ENCODE assay signal across 1 cellular context in the genomic region with DNA sequence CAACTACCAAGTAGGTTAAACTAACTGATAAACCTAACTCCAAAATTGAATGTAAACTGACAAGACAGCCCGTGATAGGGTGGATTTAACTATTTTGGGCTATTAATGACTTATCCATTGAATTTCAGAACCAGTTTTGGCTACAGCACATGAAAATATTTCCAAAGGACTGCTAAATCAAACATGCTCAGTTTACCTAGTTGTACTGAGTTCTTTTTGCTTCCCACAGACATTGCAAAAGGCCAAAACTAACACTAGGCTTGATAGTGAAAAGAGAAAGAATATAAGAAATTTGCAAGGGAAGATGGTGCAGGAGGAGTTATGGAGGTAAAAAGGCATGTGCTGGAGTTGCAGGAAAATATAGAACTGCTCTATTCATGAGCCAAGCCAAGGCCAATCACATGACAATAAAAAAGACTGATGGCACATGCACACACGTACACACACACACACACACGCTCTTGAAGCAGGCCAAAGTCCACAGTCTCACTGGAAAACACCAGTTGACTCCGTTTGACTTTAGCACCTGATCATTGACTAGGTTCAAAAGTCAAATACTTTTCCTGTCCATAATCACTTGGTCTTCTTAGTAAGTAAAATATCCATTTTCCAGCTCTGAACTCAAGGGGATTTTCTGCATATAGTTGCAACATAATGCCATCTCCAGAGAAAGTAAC.
TF ChIP-seq lines count a peak whose summit lies in the region.

No MANE protein-coding gene starts in this region.

TF ChIP-seq in HepG2, 621 proteins besides CTCF, POLR2A, EP300 and RAD21 (continued from another document and continues in another):
- TF ChIP-seq MTF1 (CRISPR knock-in tag; IDR thresholded peaks at IDR 0.05) (no peak), PHF5A (CRISPR knock-in tag; IDR thresholded peaks at IDR 0.05; ENCODE audit: low read depth, unreplicated experiment) (peak; percentile 34), NFE2L1 (CRISPR knock-in tag; IDR thresholded peaks at IDR 0.05; ENCODE audit: borderline replicate concordance) (no peak), RCOR2 (CRISPR knock-in tag; IDR thresholded peaks at IDR 0.05) (peak; percentile 84), MEIS1 (CRISPR knock-in tag; IDR thresholded peaks at IDR 0.05; ENCODE audit: borderline replicate concordance) (no peak; the same call in 1 of the 2 replicates), ZNF230 (CRISPR knock-in tag; IDR thresholded peaks at IDR 0.05) (no peak), ZSCAN9 (CRISPR knock-in tag; IDR thresholded peaks at IDR 0.05; ENCODE audit: borderline replicate concordance) (0 out of 2 replicates have a peak, but pooled peaks have one; percentile 22), TBX2 (CRISPR knock-in tag; IDR thresholded peaks at IDR 0.05; ENCODE audit: borderline replicate concordance) (peak; percentile 75), ZNF280D (CRISPR knock-in tag; IDR thresholded peaks at IDR 0.05) (peak; percentile 53; the same call in 1 of the 2 replicates), TCF7L2 (IDR thresholded peaks at IDR 0.05; ENCODE audit: low read depth, low read length) (no peak), ARID4A (CRISPR knock-in tag; IDR thresholded peaks at IDR 0.05; ENCODE audit: borderline replicate concordance) (peak; percentile 45; the same call in 1 of the 2 replicates), TFAP4 (IDR thresholded peaks at IDR 0.05; ENCODE audit: borderline replicate concordance, low read depth) (peak; percentile 60; the same call in 1 of the 2 replicates), ZNF501 (CRISPR knock-in tag; IDR thresholded peaks at IDR 0.05) (no peak), BRCA1 (CRISPR knock-in tag; IDR thresholded peaks at IDR 0.05) (no peak), CSRNP1 (CRISPR knock-in tag; IDR thresholded peaks at IDR 0.05) (no peak), KDM5A (IDR thresholded peaks at IDR 0.05; ENCODE audit: borderline replicate concordance, low read length) (no peak), ZNF160 (CRISPR knock-in tag; IDR thresholded peaks at IDR 0.05) (no peak), RXRB (CRISPR knock-in tag; IDR thresholded peaks at IDR 0.05; ENCODE audit: borderline replicate concordance) (peak; percentile 88), JUN (CRISPR knock-in tag; IDR thresholded peaks at IDR 0.05) (0 out of 2 replicates have a peak, but pooled peaks have one; percentile 58), MED8 (CRISPR knock-in tag; IDR thresholded peaks at IDR 0.05; ENCODE audit: insufficient replicate concordance) (no peak), HMG20A (CRISPR knock-in tag; IDR thresholded peaks at IDR 0.05; ENCODE audit: borderline replicate concordance) (peak; percentile 84; the same call in 1 of the 2 replicates)
- TF ChIP-seq, protein P1, sequence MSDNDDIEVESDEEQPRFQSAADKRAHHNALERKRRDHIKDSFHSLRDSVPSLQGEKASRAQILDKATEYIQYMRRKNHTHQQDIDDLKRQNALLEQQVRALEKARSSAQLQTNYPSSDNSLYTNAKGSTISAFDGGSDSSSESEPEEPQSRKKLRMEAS (IDR thresholded peaks at IDR 0.05): peak; percentile 89
- TF ChIP-seq, protein P2, sequence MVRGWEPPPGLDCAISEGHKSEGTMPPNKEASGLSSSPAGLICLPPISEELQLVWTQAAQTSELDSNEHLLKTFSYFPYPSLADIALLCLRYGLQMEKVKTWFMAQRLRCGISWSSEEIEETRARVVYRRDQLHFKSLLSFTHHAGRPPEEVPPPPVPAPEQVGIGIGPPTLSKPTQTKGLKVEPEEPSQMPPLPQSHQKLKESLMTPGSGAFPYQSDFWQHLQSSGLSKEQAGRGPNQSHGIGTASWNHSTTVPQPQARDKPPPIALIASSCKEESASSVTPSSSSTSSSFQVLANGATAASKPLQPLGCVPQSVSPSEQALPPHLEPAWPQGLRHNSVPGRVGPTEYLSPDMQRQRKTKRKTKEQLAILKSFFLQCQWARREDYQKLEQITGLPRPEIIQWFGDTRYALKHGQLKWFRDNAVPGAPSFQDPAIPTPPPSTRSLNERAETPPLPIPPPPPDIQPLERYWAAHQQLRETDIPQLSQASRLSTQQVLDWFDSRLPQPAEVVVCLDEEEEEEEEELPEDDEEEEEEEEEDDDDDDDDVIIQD (CRISPR knock-in tag; IDR thresholded peaks at IDR 0.05; ENCODE audit: low read depth): peak; percentile 99
- TF ChIP-seq, protein P3, sequence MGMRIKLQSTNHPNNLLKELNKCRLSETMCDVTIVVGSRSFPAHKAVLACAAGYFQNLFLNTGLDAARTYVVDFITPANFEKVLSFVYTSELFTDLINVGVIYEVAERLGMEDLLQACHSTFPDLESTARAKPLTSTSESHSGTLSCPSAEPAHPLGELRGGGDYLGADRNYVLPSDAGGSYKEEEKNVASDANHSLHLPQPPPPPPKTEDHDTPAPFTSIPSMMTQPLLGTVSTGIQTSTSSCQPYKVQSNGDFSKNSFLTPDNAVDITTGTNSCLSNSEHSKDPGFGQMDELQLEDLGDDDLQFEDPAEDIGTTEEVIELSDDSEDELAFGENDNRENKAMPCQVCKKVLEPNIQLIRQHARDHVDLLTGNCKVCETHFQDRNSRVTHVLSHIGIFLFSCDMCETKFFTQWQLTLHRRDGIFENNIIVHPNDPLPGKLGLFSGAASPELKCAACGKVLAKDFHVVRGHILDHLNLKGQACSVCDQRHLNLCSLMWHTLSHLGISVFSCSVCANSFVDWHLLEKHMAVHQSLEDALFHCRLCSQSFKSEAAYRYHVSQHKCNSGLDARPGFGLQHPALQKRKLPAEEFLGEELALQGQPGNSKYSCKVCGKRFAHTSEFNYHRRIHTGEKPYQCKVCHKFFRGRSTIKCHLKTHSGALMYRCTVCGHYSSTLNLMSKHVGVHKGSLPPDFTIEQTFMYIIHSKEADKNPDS (CRISPR knock-in tag; IDR thresholded peaks at IDR 0.05): peak; percentile 72; the same call in 1 of the 2 replicates
- TF ChIP-seq, protein P4, sequence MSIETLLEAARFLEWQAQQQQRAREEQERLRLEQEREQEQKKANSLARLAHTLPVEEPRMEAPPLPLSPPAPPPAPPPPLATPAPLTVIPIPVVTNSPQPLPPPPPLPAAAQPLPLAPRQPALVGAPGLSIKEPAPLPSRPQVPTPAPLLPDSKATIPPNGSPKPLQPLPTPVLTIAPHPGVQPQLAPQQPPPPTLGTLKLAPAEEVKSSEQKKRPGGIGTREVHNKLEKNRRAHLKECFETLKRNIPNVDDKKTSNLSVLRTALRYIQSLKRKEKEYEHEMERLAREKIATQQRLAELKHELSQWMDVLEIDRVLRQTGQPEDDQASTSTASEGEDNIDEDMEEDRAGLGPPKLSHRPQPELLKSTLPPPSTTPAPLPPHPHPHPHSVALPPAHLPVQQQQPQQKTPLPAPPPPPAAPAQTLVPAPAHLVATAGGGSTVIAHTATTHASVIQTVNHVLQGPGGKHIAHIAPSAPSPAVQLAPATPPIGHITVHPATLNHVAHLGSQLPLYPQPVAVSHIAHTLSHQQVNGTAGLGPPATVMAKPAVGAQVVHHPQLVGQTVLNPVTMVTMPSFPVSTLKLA (IDR thresholded peaks at IDR 0.05): peak; percentile 77
